In the genomic region with DNA sequence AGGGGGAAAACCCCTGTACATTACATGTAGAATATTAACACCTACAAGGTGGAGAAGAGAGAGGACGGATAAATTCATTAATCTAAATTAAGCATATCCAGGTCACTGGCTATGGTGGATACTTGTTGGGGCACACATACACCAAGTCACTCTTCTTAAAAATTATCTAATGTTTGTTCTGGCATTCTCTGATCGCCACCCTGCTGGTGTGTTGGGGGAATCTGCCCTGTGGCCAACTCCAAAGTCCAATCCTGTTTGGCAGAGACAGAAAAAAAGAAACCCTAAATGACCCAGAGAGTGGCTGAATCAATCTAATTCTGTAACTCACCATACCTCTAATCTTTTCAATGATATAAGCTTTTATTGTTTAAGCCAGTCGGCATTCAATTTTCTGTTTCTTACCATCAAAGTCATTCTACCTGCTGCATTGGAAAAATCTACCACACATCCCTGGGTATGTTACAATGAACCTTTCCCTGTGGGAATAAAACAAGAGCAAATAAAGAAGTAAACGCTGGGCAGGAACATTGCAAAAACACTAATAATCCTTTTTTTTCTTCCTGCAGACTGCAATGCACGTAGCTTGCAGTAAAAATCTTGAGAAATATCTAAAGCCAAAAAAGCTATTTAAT, we compare ENCODE assay signal across 1 cellular context.
TF ChIP-seq lines count a peak whose summit lies in the region.

No MANE protein-coding gene starts in this region.

TF ChIP-seq in HepG2, 621 proteins besides CTCF, POLR2A, EP300 and RAD21 (continues in another document):
- TF ChIP-seq SIN3B (IDR thresholded peaks at IDR 0.05; ENCODE audit: low read length) (no peak), SMAD3 (CRISPR knock-in tag; IDR thresholded peaks at IDR 0.05) (no peak), RXRB (CRISPR knock-in tag; IDR thresholded peaks at IDR 0.05; ENCODE audit: borderline replicate concordance) (peak; percentile 14; the same call in 1 of the 2 replicates), ZNF766 (CRISPR knock-in tag; IDR thresholded peaks at IDR 0.05; ENCODE audit: borderline replicate concordance) (no peak), CEBPZ (IDR thresholded peaks at IDR 0.05; ENCODE audit: low read length) (no peak), ZNF7 (CRISPR knock-in tag; IDR thresholded peaks at IDR 0.05) (peak; percentile 60; the same call in 1 of the 2 replicates), TRIM24 (CRISPR knock-in tag; IDR thresholded peaks at IDR 0.05) (no peak), SMC3 (IDR thresholded peaks at IDR 0.05; ENCODE audit: low read length) (no peak), STAT6 (CRISPR knock-in tag; IDR thresholded peaks at IDR 0.05; ENCODE audit: borderline replicate concordance) (no peak), ZNF891 (CRISPR knock-in tag; IDR thresholded peaks at IDR 0.05) (no peak), REL (CRISPR knock-in tag; conservative IDR thresholded peaks at IDR 0.05) (no peak), ZNF136 (CRISPR knock-in tag; IDR thresholded peaks at IDR 0.05; ENCODE audit: low read depth) (no peak), BORCS8-MEF2B (CRISPR knock-in tag; IDR thresholded peaks at IDR 0.05) (no peak), TIGD3 (CRISPR knock-in tag; IDR thresholded peaks at IDR 0.05; ENCODE audit: borderline replicate concordance) (no peak), IRX3 (CRISPR knock-in tag; IDR thresholded peaks at IDR 0.05; ENCODE audit: borderline replicate concordance, low read depth) (no peak), MBD4 (IDR thresholded peaks at IDR 0.05; ENCODE audit: borderline replicate concordance, low read length) (no peak), THRA (CRISPR knock-in tag; IDR thresholded peaks at IDR 0.05; ENCODE audit: borderline replicate concordance) (peak; percentile 70; the same call in 1 of the 2 replicates), PAX8 (CRISPR knock-in tag; IDR thresholded peaks at IDR 0.05; ENCODE audit: borderline replicate concordance) (no peak), GTF3A (CRISPR knock-in tag; conservative IDR thresholded peaks at IDR 0.05) (no peak), MAFG (CRISPR knock-in tag; IDR thresholded peaks at IDR 0.05) (no peak), TRIM22 (IDR thresholded peaks at IDR 0.05) (no peak), MAFK (conservative IDR thresholded peaks at IDR 0.05 in 1 of 2, IDR thresholded peaks at IDR 0.05 in 1 of 2; ENCODE audit: low read length in 2 of 2) (no peak), ZNF160 (CRISPR knock-in tag; IDR thresholded peaks at IDR 0.05) (no peak), RAD51 (IDR thresholded peaks at IDR 0.05; ENCODE audit: borderline replicate concordance) (no peak), ZFP37 (CRISPR knock-in tag; IDR thresholded peaks at IDR 0.05; ENCODE audit: borderline replicate concordance) (no peak), ZMYM4 (CRISPR knock-in tag; IDR thresholded peaks at IDR 0.05) (0 out of 2 replicates have a peak, but pooled peaks have one; percentile 13), ZNF569 (CRISPR knock-in tag; IDR thresholded peaks at IDR 0.05; ENCODE audit: borderline replicate concordance) (no peak), ZBTB34 (CRISPR knock-in tag; IDR thresholded peaks at IDR 0.05) (no peak), KDM3A (CRISPR knock-in tag; IDR thresholded peaks at IDR 0.05; ENCODE audit: low read depth) (no peak), DNMT1 (CRISPR knock-in tag; IDR thresholded peaks at IDR 0.05) (no peak), PHF21A (CRISPR knock-in tag; IDR thresholded peaks at IDR 0.05) (no peak), THYN1 (CRISPR knock-in tag; IDR thresholded peaks at IDR 0.05; ENCODE audit: borderline replicate concordance, low read depth) (no peak), FIP1L1 (IDR thresholded peaks at IDR 0.05; ENCODE audit: borderline replicate concordance, insufficient read depth, low read depth, low read length) (no peak), ZNF546 (CRISPR knock-in tag; conservative IDR thresholded peaks at IDR 0.05) (no peak), ZNF335 (CRISPR knock-in tag; IDR thresholded peaks at IDR 0.05) (no peak), SMAD1 (CRISPR knock-in tag; IDR thresholded peaks at IDR 0.05; ENCODE audit: borderline replicate concordance, low read depth) (no peak), ARHGAP35 (CRISPR knock-in tag; IDR thresholded peaks at IDR 0.05; ENCODE audit: borderline replicate concordance) (no peak), RBFOX2 (IDR thresholded peaks at IDR 0.05; ENCODE audit: low read depth, low read length) (no peak), ZNF615 (CRISPR knock-in tag; IDR thresholded peaks at IDR 0.05; ENCODE audit: borderline replicate concordance) (no peak), ARID2 (CRISPR knock-in tag; IDR thresholded peaks at IDR 0.05; ENCODE audit: borderline replicate concordance) (no peak), HIVEP1 (CRISPR knock-in tag; IDR thresholded peaks at IDR 0.05) (no peak), SIX1 (CRISPR knock-in tag; IDR thresholded peaks at IDR 0.05; ENCODE audit: borderline replicate concordance) (no peak), NFIC (IDR thresholded peaks at IDR 0.05; ENCODE audit: low read length) (no peak), GATA4 (IDR thresholded peaks at IDR 0.05; ENCODE audit: borderline replicate concordance, low read depth) (no peak), ZNF44 (CRISPR knock-in tag; IDR thresholded peaks at IDR 0.05) (no peak), CCDC6 (CRISPR knock-in tag; IDR thresholded peaks at IDR 0.05) (no peak), SRF (IDR thresholded peaks at IDR 0.05; ENCODE audit: low read depth, low read length) (no peak), TCF12 (IDR thresholded peaks at IDR 0.05) (no peak), TCF12 (CRISPR knock-in tag; IDR thresholded peaks at IDR 0.05) (no peak)
- TF ChIP-seq, protein P1, sequence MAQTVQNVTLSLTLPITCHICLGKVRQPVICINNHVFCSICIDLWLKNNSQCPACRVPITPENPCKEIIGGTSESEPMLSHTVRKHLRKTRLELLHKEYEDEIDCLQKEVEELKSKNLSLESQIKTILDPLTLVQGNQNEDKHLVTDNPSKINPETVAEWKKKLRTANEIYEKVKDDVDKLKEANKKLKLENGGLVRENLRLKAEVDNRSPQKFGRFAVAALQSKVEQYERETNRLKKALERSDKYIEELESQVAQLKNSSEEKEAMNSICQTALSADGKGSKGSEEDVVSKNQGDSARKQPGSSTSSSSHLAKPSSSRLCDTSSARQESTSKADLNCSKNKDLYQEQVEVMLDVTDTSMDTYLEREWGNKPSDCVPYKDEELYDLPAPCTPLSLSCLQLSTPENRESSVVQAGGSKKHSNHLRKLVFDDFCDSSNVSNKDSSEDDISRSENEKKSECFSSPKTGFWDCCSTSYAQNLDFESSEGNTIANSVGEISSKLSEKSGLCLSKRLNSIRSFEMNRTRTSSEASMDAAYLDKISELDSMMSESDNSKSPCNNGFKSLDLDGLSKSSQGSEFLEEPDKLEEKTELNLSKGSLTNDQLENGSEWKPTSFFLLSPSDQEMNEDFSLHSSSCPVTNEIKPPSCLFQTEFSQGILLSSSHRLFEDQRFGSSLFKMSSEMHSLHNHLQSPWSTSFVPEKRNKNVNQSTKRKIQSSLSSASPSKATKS (CRISPR knock-in tag; IDR thresholded peaks at IDR 0.05): no peak
- TF ChIP-seq, protein P2, sequence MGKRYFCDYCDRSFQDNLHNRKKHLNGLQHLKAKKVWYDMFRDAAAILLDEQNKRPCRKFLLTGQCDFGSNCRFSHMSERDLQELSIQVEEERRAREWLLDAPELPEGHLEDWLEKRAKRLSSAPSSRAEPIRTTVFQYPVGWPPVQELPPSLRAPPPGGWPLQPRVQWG (CRISPR knock-in tag; IDR thresholded peaks at IDR 0.05; ENCODE audit: borderline replicate concordance, low read depth): no peak
- TF ChIP-seq, protein P3, sequence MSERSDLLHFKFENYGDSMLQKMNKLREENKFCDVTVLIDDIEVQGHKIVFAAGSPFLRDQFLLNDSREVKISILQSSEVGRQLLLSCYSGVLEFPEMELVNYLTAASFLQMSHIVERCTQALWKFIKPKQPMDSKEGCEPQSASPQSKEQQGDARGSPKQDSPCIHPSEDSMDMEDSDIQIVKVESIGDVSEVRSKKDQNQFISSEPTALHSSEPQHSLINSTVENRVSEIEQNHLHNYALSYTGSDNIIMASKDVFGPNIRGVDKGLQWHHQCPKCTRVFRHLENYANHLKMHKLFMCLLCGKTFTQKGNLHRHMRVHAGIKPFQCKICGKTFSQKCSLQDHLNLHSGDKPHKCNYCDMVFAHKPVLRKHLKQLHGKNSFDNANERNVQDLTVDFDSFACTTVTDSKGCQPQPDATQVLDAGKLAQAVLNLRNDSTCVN (CRISPR knock-in tag; IDR thresholded peaks at IDR 0.05; ENCODE audit: borderline replicate concordance): no peak
